Comparison of ENCODE assay signal across 1 cellular context in the genomic region with DNA sequence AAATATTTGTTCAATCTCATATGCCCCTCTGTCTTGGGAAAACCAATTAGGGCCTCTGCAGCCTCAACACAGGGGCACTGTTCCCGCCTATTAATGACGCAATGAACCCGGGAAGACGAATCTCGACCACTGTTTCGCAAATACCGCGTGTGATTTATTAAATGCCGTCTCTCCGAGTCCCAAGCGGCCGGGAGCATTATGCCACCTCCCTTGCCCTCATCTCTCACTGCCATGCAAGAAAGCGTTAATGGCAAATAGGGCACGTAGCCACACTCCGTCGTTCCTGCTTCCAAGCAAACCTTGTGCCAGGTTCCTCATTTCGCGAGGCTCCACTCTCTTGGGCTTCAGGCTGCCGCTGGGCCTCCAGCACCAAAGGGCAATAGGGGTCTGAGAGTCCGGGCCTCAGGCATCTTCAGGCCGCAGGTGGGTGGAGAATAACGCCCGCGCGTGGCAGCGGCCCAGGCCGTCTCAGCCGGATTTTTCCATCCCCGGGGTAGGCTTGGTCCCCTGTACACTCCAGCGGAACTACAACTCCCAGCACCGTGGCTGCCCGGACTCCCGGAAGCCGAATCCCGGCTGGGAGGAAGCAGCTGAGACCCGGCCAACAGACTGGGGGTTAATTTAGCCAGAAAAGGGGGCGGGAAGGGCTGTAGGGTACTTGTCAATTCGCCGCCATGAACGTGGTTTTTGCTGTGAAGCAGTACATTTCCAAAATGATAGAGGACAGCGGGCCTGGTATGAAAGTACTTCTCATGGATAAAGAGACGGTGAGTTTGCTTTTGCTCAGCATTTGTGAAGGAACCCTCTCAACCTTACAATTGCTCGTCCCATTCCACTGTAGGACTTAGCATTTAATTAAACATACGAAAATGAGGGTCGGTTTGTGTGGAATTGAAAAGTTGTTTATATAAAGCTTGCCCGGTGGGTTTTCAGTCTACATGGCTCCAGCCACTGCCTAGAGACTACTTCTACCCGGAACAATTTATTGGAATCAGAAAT.
TF ChIP-seq lines count a peak whose summit lies in the region.

A gene with protein sequence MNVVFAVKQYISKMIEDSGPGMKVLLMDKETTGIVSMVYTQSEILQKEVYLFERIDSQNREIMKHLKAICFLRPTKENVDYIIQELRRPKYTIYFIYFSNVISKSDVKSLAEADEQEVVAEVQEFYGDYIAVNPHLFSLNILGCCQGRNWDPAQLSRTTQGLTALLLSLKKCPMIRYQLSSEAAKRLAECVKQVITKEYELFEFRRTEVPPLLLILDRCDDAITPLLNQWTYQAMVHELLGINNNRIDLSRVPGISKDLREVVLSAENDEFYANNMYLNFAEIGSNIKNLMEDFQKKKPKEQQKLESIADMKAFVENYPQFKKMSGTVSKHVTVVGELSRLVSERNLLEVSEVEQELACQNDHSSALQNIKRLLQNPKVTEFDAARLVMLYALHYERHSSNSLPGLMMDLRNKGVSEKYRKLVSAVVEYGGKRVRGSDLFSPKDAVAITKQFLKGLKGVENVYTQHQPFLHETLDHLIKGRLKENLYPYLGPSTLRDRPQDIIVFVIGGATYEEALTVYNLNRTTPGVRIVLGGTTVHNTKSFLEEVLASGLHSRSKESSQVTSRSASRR (plus strand): TSS at position 593 of the 999 bp plus-strand sequence. CDS start 82 bp downstream, at position 675.

TF ChIP-seq in HepG2, 621 proteins besides CTCF, POLR2A, EP300 and RAD21 (continued from another document and continues in another):
- 0 out of 2 replicates have a peak, but pooled peaks have one; percentile 16 for TF ChIP-seq FOXK2 (IDR thresholded peaks at IDR 0.05)
- TF ChIP-seq ZNF766 (CRISPR knock-in tag; IDR thresholded peaks at IDR 0.05; ENCODE audit: borderline replicate concordance) = no peak
- TF ChIP-seq KDM5B (CRISPR knock-in tag; IDR thresholded peaks at IDR 0.05; ENCODE audit: borderline replicate concordance) = peak; percentile 83; the same call in 1 of the 2 replicates
- TF ChIP-seq, protein P1, sequence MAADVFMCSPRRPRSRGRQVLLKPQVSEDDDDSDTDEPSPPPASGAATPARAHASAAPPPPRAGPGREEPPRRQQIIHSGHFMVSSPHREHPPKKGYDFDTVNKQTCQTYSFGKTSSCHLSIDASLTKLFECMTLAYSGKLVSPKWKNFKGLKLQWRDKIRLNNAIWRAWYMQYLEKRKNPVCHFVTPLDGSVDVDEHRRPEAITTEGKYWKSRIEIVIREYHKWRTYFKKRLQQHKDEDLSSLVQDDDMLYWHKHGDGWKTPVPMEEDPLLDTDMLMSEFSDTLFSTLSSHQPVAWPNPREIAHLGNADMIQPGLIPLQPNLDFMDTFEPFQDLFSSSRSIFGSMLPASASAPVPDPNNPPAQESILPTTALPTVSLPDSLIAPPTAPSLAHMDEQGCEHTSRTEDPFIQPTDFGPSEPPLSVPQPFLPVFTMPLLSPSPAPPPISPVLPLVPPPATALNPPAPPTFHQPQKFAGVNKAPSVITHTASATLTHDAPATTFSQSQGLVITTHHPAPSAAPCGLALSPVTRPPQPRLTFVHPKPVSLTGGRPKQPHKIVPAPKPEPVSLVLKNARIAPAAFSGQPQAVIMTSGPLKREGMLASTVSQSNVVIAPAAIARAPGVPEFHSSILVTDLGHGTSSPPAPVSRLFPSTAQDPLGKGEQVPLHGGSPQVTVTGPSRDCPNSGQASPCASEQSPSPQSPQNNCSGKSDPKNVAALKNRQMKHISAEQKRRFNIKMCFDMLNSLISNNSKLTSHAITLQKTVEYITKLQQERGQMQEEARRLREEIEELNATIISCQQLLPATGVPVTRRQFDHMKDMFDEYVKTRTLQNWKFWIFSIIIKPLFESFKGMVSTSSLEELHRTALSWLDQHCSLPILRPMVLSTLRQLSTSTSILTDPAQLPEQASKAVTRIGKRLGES (CRISPR knock-in tag; IDR thresholded peaks at IDR 0.05; ENCODE audit: borderline replicate concordance) = no peak
- peak; percentile 59; the same call in 1 of the 2 replicates for TF ChIP-seq NFYB (CRISPR knock-in tag; IDR thresholded peaks at IDR 0.05)
- peak; percentile 90 for TF ChIP-seq ATF7 (IDR thresholded peaks at IDR 0.05)
- peak; percentile 41; the same call in 1 of the 2 replicates for TF ChIP-seq ATF7 (CRISPR knock-in tag; IDR thresholded peaks at IDR 0.05)
- no peak for TF ChIP-seq ATM (IDR thresholded peaks at IDR 0.05; ENCODE audit: borderline replicate concordance)
- TF ChIP-seq, protein P2, sequence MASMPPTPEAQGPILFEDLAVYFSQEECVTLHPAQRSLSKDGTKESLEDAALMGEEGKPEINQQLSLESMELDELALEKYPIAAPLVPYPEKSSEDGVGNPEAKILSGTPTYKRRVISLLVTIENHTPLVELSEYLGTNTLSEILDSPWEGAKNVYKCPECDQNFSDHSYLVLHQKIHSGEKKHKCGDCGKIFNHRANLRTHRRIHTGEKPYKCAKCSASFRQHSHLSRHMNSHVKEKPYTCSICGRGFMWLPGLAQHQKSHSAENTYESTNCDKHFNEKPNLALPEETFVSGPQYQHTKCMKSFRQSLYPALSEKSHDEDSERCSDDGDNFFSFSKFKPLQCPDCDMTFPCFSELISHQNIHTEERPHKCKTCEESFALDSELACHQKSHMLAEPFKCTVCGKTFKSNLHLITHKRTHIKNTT (CRISPR knock-in tag; IDR thresholded peaks at IDR 0.05) = no peak
- no peak; the same call in 1 of the 2 replicates for TF ChIP-seq ISX (CRISPR knock-in tag; conservative IDR thresholded peaks at IDR 0.05)
- TF ChIP-seq MEF2D (CRISPR knock-in tag; IDR thresholded peaks at IDR 0.05) = peak; percentile 64; the same call in 1 of the 2 replicates
- TF ChIP-seq ZNF431 (CRISPR knock-in tag; IDR thresholded peaks at IDR 0.05; ENCODE audit: borderline replicate concordance, low read depth) = 0 out of 2 replicates have a peak, but pooled peaks have one; percentile 20
- TF ChIP-seq, protein P3, sequence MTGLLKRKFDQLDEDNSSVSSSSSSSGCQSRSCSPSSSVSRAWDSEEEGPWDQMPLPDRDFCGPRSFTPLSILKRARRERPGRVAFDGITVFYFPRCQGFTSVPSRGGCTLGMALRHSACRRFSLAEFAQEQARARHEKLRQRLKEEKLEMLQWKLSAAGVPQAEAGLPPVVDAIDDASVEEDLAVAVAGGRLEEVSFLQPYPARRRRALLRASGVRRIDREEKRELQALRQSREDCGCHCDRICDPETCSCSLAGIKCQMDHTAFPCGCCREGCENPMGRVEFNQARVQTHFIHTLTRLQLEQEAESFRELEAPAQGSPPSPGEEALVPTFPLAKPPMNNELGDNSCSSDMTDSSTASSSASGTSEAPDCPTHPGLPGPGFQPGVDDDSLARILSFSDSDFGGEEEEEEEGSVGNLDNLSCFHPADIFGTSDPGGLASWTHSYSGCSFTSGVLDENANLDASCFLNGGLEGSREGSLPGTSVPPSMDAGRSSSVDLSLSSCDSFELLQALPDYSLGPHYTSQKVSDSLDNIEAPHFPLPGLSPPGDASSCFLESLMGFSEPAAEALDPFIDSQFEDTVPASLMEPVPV (CRISPR knock-in tag; IDR thresholded peaks at IDR 0.05) = peak; percentile 42; the same call in 1 of the 2 replicates
- TF ChIP-seq, protein P4, sequence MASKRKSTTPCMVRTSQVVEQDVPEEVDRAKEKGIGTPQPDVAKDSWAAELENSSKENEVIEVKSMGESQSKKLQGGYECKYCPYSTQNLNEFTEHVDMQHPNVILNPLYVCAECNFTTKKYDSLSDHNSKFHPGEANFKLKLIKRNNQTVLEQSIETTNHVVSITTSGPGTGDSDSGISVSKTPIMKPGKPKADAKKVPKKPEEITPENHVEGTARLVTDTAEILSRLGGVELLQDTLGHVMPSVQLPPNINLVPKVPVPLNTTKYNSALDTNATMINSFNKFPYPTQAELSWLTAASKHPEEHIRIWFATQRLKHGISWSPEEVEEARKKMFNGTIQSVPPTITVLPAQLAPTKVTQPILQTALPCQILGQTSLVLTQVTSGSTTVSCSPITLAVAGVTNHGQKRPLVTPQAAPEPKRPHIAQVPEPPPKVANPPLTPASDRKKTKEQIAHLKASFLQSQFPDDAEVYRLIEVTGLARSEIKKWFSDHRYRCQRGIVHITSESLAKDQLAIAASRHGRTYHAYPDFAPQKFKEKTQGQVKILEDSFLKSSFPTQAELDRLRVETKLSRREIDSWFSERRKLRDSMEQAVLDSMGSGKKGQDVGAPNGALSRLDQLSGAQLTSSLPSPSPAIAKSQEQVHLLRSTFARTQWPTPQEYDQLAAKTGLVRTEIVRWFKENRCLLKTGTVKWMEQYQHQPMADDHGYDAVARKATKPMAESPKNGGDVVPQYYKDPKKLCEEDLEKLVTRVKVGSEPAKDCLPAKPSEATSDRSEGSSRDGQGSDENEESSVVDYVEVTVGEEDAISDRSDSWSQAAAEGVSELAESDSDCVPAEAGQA (IDR thresholded peaks at IDR 0.05; ENCODE audit: low read depth) = peak; percentile 60; the same call in 1 of the 2 replicates
- TF ChIP-seq, protein P4 (CRISPR knock-in tag; IDR thresholded peaks at IDR 0.05; ENCODE audit: borderline replicate concordance) = no peak
- TF ChIP-seq, protein P5, sequence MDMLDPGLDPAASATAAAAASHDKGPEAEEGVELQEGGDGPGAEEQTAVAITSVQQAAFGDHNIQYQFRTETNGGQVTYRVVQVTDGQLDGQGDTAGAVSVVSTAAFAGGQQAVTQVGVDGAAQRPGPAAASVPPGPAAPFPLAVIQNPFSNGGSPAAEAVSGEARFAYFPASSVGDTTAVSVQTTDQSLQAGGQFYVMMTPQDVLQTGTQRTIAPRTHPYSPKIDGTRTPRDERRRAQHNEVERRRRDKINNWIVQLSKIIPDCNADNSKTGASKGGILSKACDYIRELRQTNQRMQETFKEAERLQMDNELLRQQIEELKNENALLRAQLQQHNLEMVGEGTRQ (IDR thresholded peaks at IDR 0.05; ENCODE audit: low read depth, low read length) = no peak
- TF ChIP-seq, protein P5 (CRISPR knock-in tag; IDR thresholded peaks at IDR 0.05; ENCODE audit: borderline replicate concordance) = no peak
- TF ChIP-seq, protein P6, sequence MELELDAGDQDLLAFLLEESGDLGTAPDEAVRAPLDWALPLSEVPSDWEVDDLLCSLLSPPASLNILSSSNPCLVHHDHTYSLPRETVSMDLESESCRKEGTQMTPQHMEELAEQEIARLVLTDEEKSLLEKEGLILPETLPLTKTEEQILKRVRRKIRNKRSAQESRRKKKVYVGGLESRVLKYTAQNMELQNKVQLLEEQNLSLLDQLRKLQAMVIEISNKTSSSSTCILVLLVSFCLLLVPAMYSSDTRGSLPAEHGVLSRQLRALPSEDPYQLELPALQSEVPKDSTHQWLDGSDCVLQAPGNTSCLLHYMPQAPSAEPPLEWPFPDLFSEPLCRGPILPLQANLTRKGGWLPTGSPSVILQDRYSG (CRISPR knock-in tag; IDR thresholded peaks at IDR 0.05) = no peak
- TF ChIP-seq SIX4 (CRISPR knock-in tag; IDR thresholded peaks at IDR 0.05) = 0 out of 2 replicates have a peak, but pooled peaks have one; percentile 10
- TF ChIP-seq KDM1A (CRISPR knock-in tag; IDR thresholded peaks at IDR 0.05) = no peak
- TF ChIP-seq EED (CRISPR knock-in tag; IDR thresholded peaks at IDR 0.05) = no peak
- TF ChIP-seq, protein P7, sequence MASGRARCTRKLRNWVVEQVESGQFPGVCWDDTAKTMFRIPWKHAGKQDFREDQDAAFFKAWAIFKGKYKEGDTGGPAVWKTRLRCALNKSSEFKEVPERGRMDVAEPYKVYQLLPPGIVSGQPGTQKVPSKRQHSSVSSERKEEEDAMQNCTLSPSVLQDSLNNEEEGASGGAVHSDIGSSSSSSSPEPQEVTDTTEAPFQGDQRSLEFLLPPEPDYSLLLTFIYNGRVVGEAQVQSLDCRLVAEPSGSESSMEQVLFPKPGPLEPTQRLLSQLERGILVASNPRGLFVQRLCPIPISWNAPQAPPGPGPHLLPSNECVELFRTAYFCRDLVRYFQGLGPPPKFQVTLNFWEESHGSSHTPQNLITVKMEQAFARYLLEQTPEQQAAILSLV (CRISPR knock-in tag; IDR thresholded peaks at IDR 0.05; ENCODE audit: borderline replicate concordance) = 0 out of 2 replicates have a peak, but pooled peaks have one; percentile 21
- TF ChIP-seq, protein P8, sequence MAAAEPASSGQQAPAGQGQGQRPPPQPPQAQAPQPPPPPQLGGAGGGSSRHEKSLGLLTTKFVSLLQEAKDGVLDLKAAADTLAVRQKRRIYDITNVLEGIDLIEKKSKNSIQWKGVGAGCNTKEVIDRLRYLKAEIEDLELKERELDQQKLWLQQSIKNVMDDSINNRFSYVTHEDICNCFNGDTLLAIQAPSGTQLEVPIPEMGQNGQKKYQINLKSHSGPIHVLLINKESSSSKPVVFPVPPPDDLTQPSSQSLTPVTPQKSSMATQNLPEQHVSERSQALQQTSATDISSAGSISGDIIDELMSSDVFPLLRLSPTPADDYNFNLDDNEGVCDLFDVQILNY (CRISPR knock-in tag; conservative IDR thresholded peaks at IDR 0.05) = peak; percentile 61; the same call in 1 of the 2 replicates
- TF ChIP-seq PCBP1 (IDR thresholded peaks at IDR 0.05; ENCODE audit: borderline replicate concordance, low read depth, low read length) = peak; percentile 86; the same call in 1 of the 2 replicates
- no peak; the same call in 1 of the 2 replicates for TF ChIP-seq ZNF33A (CRISPR knock-in tag; IDR thresholded peaks at IDR 0.05; ENCODE audit: borderline replicate concordance)
- peak; percentile 29 for TF ChIP-seq POLR2AphosphoS5 (IDR thresholded peaks at IDR 0.05; ENCODE audit: low read depth, low read length)
- TF ChIP-seq ZKSCAN5 (CRISPR knock-in tag; IDR thresholded peaks at IDR 0.05) = no peak
